In genomic region chr7:79050592-79050991, GRCh38 we compare ENCODE assay signal across 1 cellular context.
TF ChIP-seq lines count a peak whose summit lies in the region.

No MANE protein-coding gene starts in this region.

TF ChIP-seq in GM23338, 12 proteins besides CTCF, POLR2A, EP300 and RAD21 (continued from another document):
- no peak for TF ChIP-seq ZNF462 (CRISPR knock-in tag; IDR thresholded peaks at IDR 0.05)
- no peak for TF ChIP-seq JUNB (IDR thresholded peaks at IDR 0.05; ENCODE audit: unreplicated experiment)
- TF ChIP-seq ZNF114 (CRISPR knock-in tag; IDR thresholded peaks at IDR 0.05) = no peak
- TF ChIP-seq STAT1 (IDR thresholded peaks at IDR 0.05; ENCODE audit: unreplicated experiment) = no peak
- TF ChIP-seq ETS1 (IDR thresholded peaks at IDR 0.05) = no peak
- no peak for TF ChIP-seq EZH2 (IDR thresholded peaks at IDR 0.05; ENCODE audit: low read depth, unreplicated experiment)
- no peak for TF ChIP-seq EZH2phosphoT487 (IDR thresholded peaks at IDR 0.05; ENCODE audit: unreplicated experiment)
- TF ChIP-seq ZNF331 (CRISPR knock-in tag; IDR thresholded peaks at IDR 0.05; ENCODE audit: low read depth) = no peak
- TF ChIP-seq REST (IDR thresholded peaks at IDR 0.05; ENCODE audit: unreplicated experiment) = no peak
